26 cellular contexts compared by ENCODE assay signal in the genomic region with DNA sequence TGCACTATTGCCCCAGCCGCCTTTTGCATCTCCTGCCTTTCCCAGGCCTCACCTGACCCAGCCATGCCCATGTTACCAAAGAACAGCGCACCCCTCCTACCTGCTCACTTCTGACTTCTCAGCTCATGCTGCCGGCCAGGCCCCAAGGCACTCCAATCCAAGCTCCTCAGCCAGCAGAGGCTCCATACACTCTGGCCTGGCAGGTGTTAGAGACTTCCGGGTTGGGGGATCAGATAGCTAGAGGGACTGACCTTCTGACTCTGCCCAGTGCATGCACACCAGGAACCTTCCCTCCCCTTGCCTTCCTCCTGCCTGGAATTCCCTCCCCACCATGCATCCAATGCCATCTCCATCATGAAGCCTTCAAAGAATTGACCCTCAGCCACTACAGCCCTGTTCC.
"Had no signal": no experiment of that assay in that cellular context is flagged by ENCODE, and none has a peak within 500 bp of the region (broad histone marks: within the 10 kb centered on the region; RNA-seq: fewer than 3 reads in every experiment).

No MANE protein-coding gene starts in this region.

- H3K4me3 ChIP-seq: coronary artery, esophagus squamous epithelium, lower lobe of right lung, pancreas, right lobe of liver, smooth muscle cell, stomach, tibial artery had no signal

- H3K4me1 Mint-ChIP-seq: immature natural killer cell; natural killer cell; stimulated activated effector memory CD8-positive, alpha-beta T cell treated with anti-CD3 and anti-CD28 coated beads, Interleukin-12 subunit alpha, Interleukin-12 subunit beta, amount 100 ng/mL, for 72 hours had no signal

- H3K27me3 ChIP-seq: esophagus squamous epithelium, neutrophil, pancreas, right lobe of liver, stomach, tibial artery had no signal

- H3K36me3 ChIP-seq: esophagus squamous epithelium, lower lobe of right lung, neutrophil, pancreas, right lobe of liver, stomach, tibial artery had no signal

- H3K4me1 ChIP-seq: lower lobe of right lung, pancreas, stomach, tibial artery had no signal

- H3K27ac ChIP-seq: coronary artery, esophagus squamous epithelium, lower lobe of right lung, neutrophil, pancreas, stomach, tibial artery had no signal

- FAIRE-seq: endometrium, pancreas had no signal

- H3K9me3 ChIP-seq: esophagus squamous epithelium, lower lobe of right lung, neutrophil, pancreas, right lobe of liver had no signal

- H3K9me3 Mint-ChIP-seq: type B pancreatic cell had no signal

- H3K4me3 Mint-ChIP-seq: effector memory CD8-positive, alpha-beta T cell; immature natural killer cell; natural killer cell; stimulated activated effector memory CD8-positive, alpha-beta T cell treated with anti-CD3 and anti-CD28 coated beads, Interleukin-12 subunit alpha, Interleukin-12 subunit beta, amount 100 ng/mL, for 72 hours; type B pancreatic cell had no signal

- H3K27ac Mint-ChIP-seq: effector memory CD8-positive, alpha-beta T cell; immature natural killer cell; natural killer cell; stimulated activated effector memory CD8-positive, alpha-beta T cell treated with anti-CD3 and anti-CD28 coated beads, Interleukin-12 subunit alpha, Interleukin-12 subunit beta, amount 100 ng/mL, for 72 hours; type B pancreatic cell had no signal

- DNase-seq: effector memory CD8-positive, alpha-beta T cell; erythroblast; esophagus squamous epithelium; foreskin melanocyte; glutamatergic neuron; hypothalamus; immature natural killer cell; islet precursor cell; kidney glomerular epithelial cell; left colon; left ventricle myocardium superior; lower lobe of right lung; natural killer cell; pancreas; stimulated activated CD4-positive, alpha-beta T cell treated with anti-CD3 and anti-CD28 coated beads, Interleukin-2, amount 100 ng/mL, for 24 hours; stimulated activated CD4-positive, alpha-beta T cell treated with anti-CD3 and anti-CD28 coated beads, Interleukin-4, amount 100 ng/mL, for 24 hours; stimulated activated naive CD4-positive, alpha-beta T cell treated with Interleukin-2 at 50 U/mL for 16 hours; stomach; tibial artery had no signal

- H3K36me3 Mint-ChIP-seq: immature natural killer cell; natural killer cell; stimulated activated effector memory CD8-positive, alpha-beta T cell treated with anti-CD3 and anti-CD28 coated beads, Interleukin-12 subunit alpha, Interleukin-12 subunit beta, amount 100 ng/mL, for 72 hours; type B pancreatic cell had no signal
